Comparison of ENCODE assay signal across 2 cellular contexts in genomic region chr1:51192213-51192843, GRCh38.
TF ChIP-seq lines count a peak whose summit lies in the region.

No MANE protein-coding gene starts in this region.

TF ChIP-seq in HEK293T, 16 proteins besides CTCF, POLR2A, EP300 and RAD21 (continued from another document):
- TF ChIP-seq PKNOX1 (IDR thresholded peaks at IDR 0.05), result no peak
- TF ChIP-seq CTBP1 (IDR thresholded peaks at IDR 0.05; ENCODE audit: borderline replicate concordance), result no peak
- TF ChIP-seq LEF1 (IDR thresholded peaks at IDR 0.05; ENCODE audit: borderline replicate concordance), result no peak
- TF ChIP-seq ELF4 (IDR thresholded peaks at IDR 0.05), result no peak

TF ChIP-seq in neural cell, 6 proteins besides CTCF, POLR2A, EP300 and RAD21 (continued from another document):
- TF ChIP-seq REST (IDR thresholded peaks at IDR 0.05; ENCODE audit: borderline replicate concordance) (no peak), MXI1 (conservative IDR thresholded peaks at IDR 0.05; ENCODE audit: poor library complexity, severe bottlenecking) (no peak), TAF1 (IDR thresholded peaks at IDR 0.05; ENCODE audit: low read depth) (no peak)
